Comparison of ENCODE assay signal across 8 cellular contexts in the genomic region with DNA sequence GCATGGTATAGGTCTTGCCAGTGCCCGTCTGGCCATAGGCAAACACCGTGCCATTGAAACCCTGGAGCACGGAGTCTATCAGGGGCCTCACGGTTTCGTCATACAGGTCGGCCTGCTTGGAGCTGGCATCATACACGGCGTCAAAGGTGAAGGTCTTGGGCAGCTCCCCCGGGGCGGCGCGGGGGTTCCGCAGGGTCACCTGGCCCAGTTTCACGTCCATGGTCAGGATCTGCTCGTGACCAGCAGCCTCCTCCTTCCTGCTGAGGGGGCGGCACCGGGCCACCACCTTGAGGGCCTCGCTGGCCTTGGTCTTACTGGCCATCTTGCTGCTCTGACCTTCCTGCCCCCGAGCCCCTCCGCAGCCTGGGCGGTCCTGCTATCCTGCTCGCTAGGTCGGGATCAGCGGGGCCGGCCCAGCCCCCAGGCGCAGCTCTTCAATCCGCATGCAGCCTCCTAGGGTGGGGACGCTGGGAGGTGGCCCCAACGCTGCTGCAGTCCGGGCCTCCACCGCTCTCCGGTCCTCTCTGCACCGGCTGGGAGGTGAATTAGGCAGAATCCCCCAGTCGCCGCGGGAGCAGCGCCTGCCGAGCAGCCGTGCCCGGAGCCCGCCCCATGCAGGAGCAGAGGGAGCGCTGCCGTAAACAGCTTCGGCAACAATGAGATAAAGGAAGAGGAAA. TPM values are rescaled to one million over a fixed set of nuclear protein-coding genes. Genes with fewer than 3 reads are reported as not detected.
DNase-seq lines count a peak whose midpoint lies in the region; ATAC-seq and TF ChIP-seq lines count a peak whose summit lies in the region.

No MANE protein-coding gene starts in this region.

- H3K36me3 ChIP-seq in left ventricle myocardium inferior = no peaks in the 10 kb centered on the region

- H3K36me3 Mint-ChIP-seq in activated CD4-positive, alpha-beta T cell treated with anti-CD3 and anti-CD28 coated beads, Interleukin-2, amount 10 ng/mL, durations not matched to agents 24 days and 14 days (ENCODE audit: low read depth) = no peaks in the 10 kb centered on the region
- no peaks in the 10 kb centered on the region for H3K36me3 Mint-ChIP-seq in activated CD8-positive, alpha-beta T cell treated with anti-CD3 and anti-CD28 coated beads, Interleukin-2, amount 10 ng/mL, durations not matched to agents 7 days and 5 days (ENCODE audit: low read depth)

- DNase-seq in activated CD4-positive, alpha-beta T cell treated with anti-CD3 and anti-CD28 coated beads, Interleukin-2, amount 10 ng/mL, durations not matched to agents 24 days and 14 days = no peak
- no peak for DNase-seq in activated CD4-positive, alpha-beta T cell treated with anti-CD3 and anti-CD28 coated beads for 1 hour
- DNase-seq in activated CD8-positive, alpha-beta T cell treated with anti-CD3 and anti-CD28 coated beads, Interleukin-2, amount 10 ng/mL, durations not matched to agents 7 days and 5 days = peak; percentile 32
- DNase-seq in left ventricle myocardium inferior (no peak), retinal pigment epithelial cell (ENCODE audit: low read depth) (no peak), cortex of kidney (lab: John Stamatoyannopoulos, UW) (no peak)

- no peaks in the 10 kb centered on the region for H3K9me3 ChIP-seq in left ventricle myocardium inferior (replicated peaks)

- H3K27ac Mint-ChIP-seq in activated CD4-positive, alpha-beta T cell treated with anti-CD3 and anti-CD28 coated beads, Interleukin-2, amount 10 ng/mL, durations not matched to agents 24 days and 14 days = peak overlapping the region; percentile 87
- H3K27ac Mint-ChIP-seq in activated CD8-positive, alpha-beta T cell treated with anti-CD3 and anti-CD28 coated beads, Interleukin-2, amount 10 ng/mL, durations not matched to agents 7 days and 5 days = peak overlapping the region; percentile 80

- peaks cover 25% of the 10 kb centered on the region for H3K4me1 ChIP-seq in left ventricle myocardium inferior

- H3K4me1 Mint-ChIP-seq in activated CD4-positive, alpha-beta T cell treated with anti-CD3 and anti-CD28 coated beads, Interleukin-2, amount 10 ng/mL, durations not matched to agents 24 days and 14 days = peaks cover 19% of the 10 kb centered on the region
- peaks cover 16% of the 10 kb centered on the region for H3K4me1 Mint-ChIP-seq in activated CD8-positive, alpha-beta T cell treated with anti-CD3 and anti-CD28 coated beads, Interleukin-2, amount 10 ng/mL, durations not matched to agents 7 days and 5 days (ENCODE audit: low read depth)

- CTCF ChIA-PET in activated CD8-positive, alpha-beta T cell treated with anti-CD3 and anti-CD28 coated beads, Interleukin-2, amount 10 ng/mL, durations not matched to agents 7 days and 5 days (lab: Charles Lee) = interaction anchor here (0.7 to 2.0 kb wide), 9 partner anchors 9 to 374 kb away, joined by 3 to 6 read pairs (median 3); no protein-coding TSS in a partner anchor

- peak overlapping the region; percentile 70 for H3K27ac ChIP-seq in left ventricle myocardium inferior (replicated peaks)

- H3K4me3 Mint-ChIP-seq in activated CD4-positive, alpha-beta T cell treated with anti-CD3 and anti-CD28 coated beads, Interleukin-2, amount 10 ng/mL, durations not matched to agents 24 days and 14 days = peak overlapping the region; percentile 93
- H3K4me3 Mint-ChIP-seq in activated CD8-positive, alpha-beta T cell treated with anti-CD3 and anti-CD28 coated beads, Interleukin-2, amount 10 ng/mL, durations not matched to agents 7 days and 5 days = peak overlapping the region; percentile 87

- ATAC-seq in HG02981 (IDR thresholded peaks at IDR 0.05; ENCODE audit: unreplicated experiment) = peak; percentile 23
- peak; percentile 55 for ATAC-seq in activated CD8-positive, alpha-beta T cell treated with anti-CD3 and anti-CD28 coated beads, Interleukin-2, amount 10 ng/mL, durations not matched to agents 7 days and 5 days
- ATAC-seq in HG03521 (IDR thresholded peaks at IDR 0.05; ENCODE audit: unreplicated experiment) = no peak

- H3K9me3 Mint-ChIP-seq in activated CD4-positive, alpha-beta T cell treated with anti-CD3 and anti-CD28 coated beads, Interleukin-2, amount 10 ng/mL, durations not matched to agents 24 days and 14 days = no peaks in the 10 kb centered on the region
- no peaks in the 10 kb centered on the region for H3K9me3 Mint-ChIP-seq in activated CD8-positive, alpha-beta T cell treated with anti-CD3 and anti-CD28 coated beads, Interleukin-2, amount 10 ng/mL, durations not matched to agents 7 days and 5 days (ENCODE audit: insufficient read depth)

- intact Hi-C loops in activated CD4-positive, alpha-beta T cell treated with anti-CD3 and anti-CD28 coated beads, Interleukin-2, amount 10 ng/mL, durations not matched to agents 24 days and 14 days (cut with micrococcal nuclease) = loop anchor here (2.0 to 5.0 kb wide), 2 partner anchors 103 to 129 kb away; partner anchors contain the start of gene ASXL2
- intact Hi-C loops in left ventricle myocardium inferior (cut with micrococcal nuclease) = no loop called here

- POLR2A ChIA-PET in activated CD8-positive, alpha-beta T cell treated with anti-CD3 and anti-CD28 coated beads, Interleukin-2, amount 10 ng/mL, durations not matched to agents 7 days and 5 days (lab: Charles Lee) = interaction anchor here (0.7 to 1.5 kb wide), 3 partner anchors 9 to 103 kb away, joined by 3 to 4 read pairs (median 3); no protein-coding TSS in a partner anchor

- H3K27me3 ChIP-seq in left ventricle myocardium inferior (ENCODE audit: low read depth) = no peaks in the 10 kb centered on the region

- H3K27me3 Mint-ChIP-seq in activated CD4-positive, alpha-beta T cell treated with anti-CD3 and anti-CD28 coated beads, Interleukin-2, amount 10 ng/mL, durations not matched to agents 24 days and 14 days = no peaks in the 10 kb centered on the region
- no peaks in the 10 kb centered on the region for H3K27me3 Mint-ChIP-seq in activated CD8-positive, alpha-beta T cell treated with anti-CD3 and anti-CD28 coated beads, Interleukin-2, amount 10 ng/mL, durations not matched to agents 7 days and 5 days (ENCODE audit: low read depth)

- peak overlapping the region; percentile 78 for H3K4me3 ChIP-seq in left ventricle myocardium inferior
- peak overlapping the region; percentile 77 for H3K4me3 ChIP-seq in retinal pigment epithelial cell (ENCODE audit: low read length)

- TF ChIP-seq CTCF in left ventricle myocardium inferior (IDR thresholded peaks at IDR 0.05; ENCODE audit: borderline replicate concordance) = no peak
- no peak for TF ChIP-seq CTCF in retinal pigment epithelial cell (conservative IDR thresholded peaks at IDR 0.05; ENCODE audit: low read depth, low read length)

RNA-seq across cellular contexts. Expression of gene KIF3C, which starts 0.6 kb away (rescaled TPM):
- total RNA-seq in activated CD4-positive, alpha-beta T cell treated with anti-CD3 and anti-CD28 coated beads, Interleukin-2, amount 10 ng/mL, durations not matched to agents 24 days and 14 days = 6.2 and 6.7 TPM in 2 replicates
- 10 to 100 TPM; 11.3 to 13.4 TPM for total RNA-seq in activated CD8-positive, alpha-beta T cell treated with anti-CD3 and anti-CD28 coated beads, Interleukin-2, amount 10 ng/mL, durations not matched to agents 7 days and 5 days
- total RNA-seq in left ventricle myocardium inferior = 2.0 TPM

RNA-seq across cellular contexts. Expression of gene RAB10, which starts 52.1 kb away (rescaled TPM):
- 133 and 141 TPM in 2 replicates for total RNA-seq in activated CD4-positive, alpha-beta T cell treated with anti-CD3 and anti-CD28 coated beads, Interleukin-2, amount 10 ng/mL, durations not matched to agents 24 days and 14 days
- 100 to 1,000 TPM; 110 to 115 TPM for total RNA-seq in activated CD8-positive, alpha-beta T cell treated with anti-CD3 and anti-CD28 coated beads, Interleukin-2, amount 10 ng/mL, durations not matched to agents 7 days and 5 days
- total RNA-seq in left ventricle myocardium inferior = 86.1 TPM
